Comparison of ENCODE assay signal across 8 cellular contexts in the genomic region with DNA sequence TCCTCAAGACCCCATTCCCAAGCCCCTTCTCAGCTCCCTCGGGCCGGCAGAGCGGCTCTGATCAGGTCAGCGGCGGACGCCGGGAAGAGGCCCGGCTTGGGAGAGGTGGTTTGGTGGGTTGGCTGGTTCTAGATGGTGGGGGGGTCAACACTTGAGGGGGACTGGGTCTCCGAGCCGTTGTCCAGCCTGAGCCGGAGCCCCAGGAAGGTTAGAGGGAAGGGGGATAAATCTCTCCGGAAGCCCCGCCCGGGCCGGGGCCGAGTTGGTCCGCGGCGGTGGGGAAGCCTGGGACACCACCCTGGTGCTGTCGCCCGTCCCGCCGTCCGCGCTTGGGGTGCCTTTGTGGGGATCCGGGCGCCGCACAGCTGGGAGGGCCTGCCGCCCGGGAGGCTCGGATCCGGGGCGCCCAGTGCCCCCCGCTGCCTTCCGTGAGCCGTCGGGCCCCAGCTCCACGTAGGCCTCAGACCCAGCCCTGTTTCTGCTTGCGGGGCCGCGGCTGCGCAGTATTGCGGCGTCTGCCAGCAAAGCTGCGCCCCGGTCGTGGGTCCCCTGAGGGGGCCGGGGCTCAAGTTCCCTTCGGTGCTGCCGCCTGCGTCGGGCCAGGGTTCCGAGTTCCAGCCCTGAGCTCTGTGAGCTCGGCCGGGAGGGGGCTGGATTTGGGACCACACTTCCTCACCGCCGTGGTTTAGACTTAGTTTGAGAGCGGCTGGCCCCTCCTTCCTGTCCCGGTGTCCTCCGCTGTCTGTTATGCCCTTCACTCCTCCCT. TPM values are rescaled to one million over a fixed set of nuclear protein-coding genes. Genes with fewer than 3 reads are reported as not detected.
A peak's percentile ranks its signal among the peaks of the same experiment; 100 is the strongest.
DNase-seq lines count a peak whose midpoint lies in the region; ATAC-seq and TF ChIP-seq lines count a peak whose summit lies in the region.

No MANE protein-coding gene starts in this region.

- intact Hi-C loops in Calu3 (cut with micrococcal nuclease; ENCODE audit: unreplicated experiment) = loop anchor here (5.0 kb wide), 1 partner anchor 79 kb away; no protein-coding TSS in a partner anchor

- peak overlapping the region; percentile 96 for H3K4ac ChIP-seq in trophoblast cell (ENCODE audit: low read depth, low read length)

- H3K27me3 ChIP-seq in gastroesophageal sphincter (no peaks in the 10 kb centered on the region), trophoblast cell (ENCODE audit: insufficient read depth, low read length) (no peaks in the 10 kb centered on the region)

- ATAC-seq in GM21717 (IDR thresholded peaks at IDR 0.05; ENCODE audit: unreplicated experiment) = peak; percentile 61
- ATAC-seq in activated T-helper 17 cell treated with anti-CD3 and anti-CD28 coated beads, Interleukin-2, amount 50 U/mL, for 72 hours (replicated peaks) = peak; percentile 67
- ATAC-seq in gastroesophageal sphincter = peak; percentile 74

- H3K27me3 Mint-ChIP-seq in Calu3 (ENCODE audit: unreplicated experiment) = no peaks in the 10 kb centered on the region
- no peaks in the 10 kb centered on the region for H3K27me3 Mint-ChIP-seq in activated T-helper 17 cell treated with anti-CD3 and anti-CD28 coated beads, Interleukin-2, amount 50 U/mL, for 72 hours

- H3K4me1 Mint-ChIP-seq in Calu3 (ENCODE audit: low read depth, unreplicated experiment) = peaks cover 27% of the 10 kb centered on the region
- peaks cover 16% of the 10 kb centered on the region for H3K4me1 Mint-ChIP-seq in activated T-helper 17 cell treated with anti-CD3 and anti-CD28 coated beads, Interleukin-2, amount 50 U/mL, for 72 hours

- peak overlapping the region; percentile 99 for H4K8ac ChIP-seq in trophoblast cell (ENCODE audit: low read depth, low read length)

- H2AFZ ChIP-seq in trophoblast cell (ENCODE audit: insufficient read depth, low read length, poor library complexity) = peak overlapping the region; percentile 82

- H3K4me3 ChIP-seq in LNCaP clone FGC (ENCODE audit: low read depth, low read length) (peak overlapping the region; percentile 80), gastroesophageal sphincter (peak overlapping the region; percentile 75 to 94), trophoblast cell (ENCODE audit: low read depth, low read length) (peak overlapping the region; percentile 77)

- H3K14ac ChIP-seq in trophoblast cell (ENCODE audit: low read length) = peak overlapping the region; percentile 99

- peak; percentile 72 for DNase-seq in Calu3
- DNase-seq in LNCaP clone FGC (ENCODE audit: low read depth) = no peak
- peak; percentile 68 to 70 for DNase-seq in trophoblast cell
- DNase-seq in ureter (ENCODE audit: low spot score) = peak; percentile 76
- no peak for DNase-seq in kidney glomerular epithelial cell (lab: John Stamatoyannopoulos, UW)

- peak overlapping the region; percentile 98 for H3K9ac ChIP-seq in trophoblast cell (ENCODE audit: low read length)

- TF ChIP-seq CTCF in Calu3 (IDR thresholded peaks at IDR 0.05; ENCODE audit: unreplicated experiment) (no peak), LNCaP clone FGC (IDR thresholded peaks at IDR 0.05; ENCODE audit: control insufficient read depth, extremely low read depth, insufficient read depth) (no peak), gastroesophageal sphincter (IDR thresholded peaks at IDR 0.05) (peak in 2 of 4 experiments; percentile 12 to 18)

- H3K4me3 Mint-ChIP-seq in Calu3 (ENCODE audit: low read depth, unreplicated experiment) = peak overlapping the region; percentile 89
- H3K4me3 Mint-ChIP-seq in activated T-helper 17 cell treated with anti-CD3 and anti-CD28 coated beads, Interleukin-2, amount 50 U/mL, for 72 hours = peak overlapping the region; percentile 93

- CTCF ChIA-PET in Calu3 (lab: Charles Lee) = interaction anchor here (0.7 to 1.2 kb wide), 6 partner anchors 12 to 795 kb away, joined by 3 to 9 read pairs (median 4); no protein-coding TSS in a partner anchor

- H3K9me3 ChIP-seq in gastroesophageal sphincter (no peaks in the 10 kb centered on the region), trophoblast cell (ENCODE audit: insufficient read depth, low read depth, low read length) (no peaks in the 10 kb centered on the region)

- peak overlapping the region; percentile 100 for H4K12ac ChIP-seq in trophoblast cell (ENCODE audit: low read depth, low read length)

- no peaks in the 10 kb centered on the region for H3K9me3 Mint-ChIP-seq in Calu3 (ENCODE audit: low read depth, unreplicated experiment)
- H3K9me3 Mint-ChIP-seq in activated T-helper 17 cell treated with anti-CD3 and anti-CD28 coated beads, Interleukin-2, amount 50 U/mL, for 72 hours = no peaks in the 10 kb centered on the region

- peak overlapping the region; percentile 97 for H4K91ac ChIP-seq in trophoblast cell (ENCODE audit: low read depth, low read length)

- H3K27ac ChIP-seq in gastroesophageal sphincter (peak overlapping the region; percentile 98 to 100 (median 100)), trophoblast cell (ENCODE audit: low read depth, low read length) (peak overlapping the region; percentile 92)

- H3K36me3 ChIP-seq in gastroesophageal sphincter = peaks cover 0 to 19% of the 10 kb centered on the region in 2 donors
- peaks cover 2 to 10% of the 10 kb centered on the region in 2 experiments for H3K36me3 ChIP-seq in trophoblast cell (ENCODE audit: control insufficient read depth in 1 of 2, insufficient read depth in 2 of 2, low read length in 2 of 2)

- H3K4me1 ChIP-seq in gastroesophageal sphincter (peaks cover 0 to 48% (median 33%) of the 10 kb centered on the region in 3 donors), trophoblast cell (ENCODE audit: control insufficient read depth in 1 of 2, insufficient read depth in 2 of 2, low read length in 2 of 2) (peaks cover 13 to 22% of the 10 kb centered on the region in 2 experiments)

- TF ChIP-seq EP300 in gastroesophageal sphincter (IDR thresholded peaks at IDR 0.05) = no peak

- no TSS peak for BruUV-seq in Calu3 (replicated peaks; lab: Mats Ljungman, UMichigan)

- TF ChIP-seq POLR2A in gastroesophageal sphincter (IDR thresholded peaks at IDR 0.05) = peak; percentile 48 to 70

- 0% methylated on average over 1 of the region's 60 CpGs; no CpG with 5 or more reads in 1 of the 2 donors for WGBS in gastroesophageal sphincter (ENCODE audit: low coverage in 1 of 2), 2 donors
- WGBS in trophoblast cell (ENCODE audit: extremely low coverage, insufficient coverage, insufficient read length) = no CpG with 5 or more reads among the region's 60 CpGs

- H2BK120ac ChIP-seq in trophoblast cell (ENCODE audit: insufficient read depth, low read length, poor library complexity) = peak overlapping the region; percentile 96

- H3K18ac ChIP-seq in trophoblast cell (ENCODE audit: low read length) = peak overlapping the region; percentile 96

- peaks cover 43% of the 10 kb centered on the region for H3K36me3 Mint-ChIP-seq in Calu3 (ENCODE audit: insufficient read depth, unreplicated experiment)
- H3K36me3 Mint-ChIP-seq in activated T-helper 17 cell treated with anti-CD3 and anti-CD28 coated beads, Interleukin-2, amount 50 U/mL, for 72 hours (ENCODE audit: low read depth) = peaks cover 44% of the 10 kb centered on the region

- no peak overlapping the region for H2BK12ac ChIP-seq in trophoblast cell (ENCODE audit: low read length)

- H2AK5ac ChIP-seq in trophoblast cell (ENCODE audit: low read length) = peak overlapping the region; percentile 80

- H3K27ac Mint-ChIP-seq in Calu3 (ENCODE audit: unreplicated experiment) = peak overlapping the region; percentile 81
- peak overlapping the region; percentile 92 for H3K27ac Mint-ChIP-seq in activated T-helper 17 cell treated with anti-CD3 and anti-CD28 coated beads, Interleukin-2, amount 50 U/mL, for 72 hours

- H3K79me2 ChIP-seq in trophoblast cell (ENCODE audit: control insufficient read depth, insufficient read depth, low read length, poor library complexity) = peaks cover 12% of the 10 kb centered on the region

- no peak overlapping the region for H3K23ac ChIP-seq in trophoblast cell (ENCODE audit: low read length)

- H3K79me1 ChIP-seq in trophoblast cell (ENCODE audit: low read length) = peaks cover 12% of the 10 kb centered on the region

- peak overlapping the region; percentile 97 for H3K4me2 ChIP-seq in trophoblast cell (ENCODE audit: low read length)

- peak overlapping the region; percentile 96 for H2BK5ac ChIP-seq in trophoblast cell (ENCODE audit: low read depth, low read length, poor library complexity)

RNA-seq across cellular contexts. Expression of gene TRIM52, which starts 0.6 kb away (rescaled TPM):
- total RNA-seq in Calu3 (2022) (14.8 and 14.9 TPM in 2 replicates), gastroesophageal sphincter (10 to 100 TPM; 15.9 to 34.7 (median 22.2) TPM), ureter (22.5 TPM)
- 10 to 100 TPM; 14.3 to 19.4 TPM for total RNA-seq in activated T-helper 17 cell treated with anti-CD3 and anti-CD28 coated beads, Interleukin-2, amount 50 U/mL, for 72 hours
- polyA plus RNA-seq in trophoblast cell (2013) = 2.8 and 3.3 TPM in 2 replicates

RNA-seq across cellular contexts. Expression of gene RACK1, which starts 17.8 kb away (rescaled TPM):
- total RNA-seq in Calu3 (2022) (1,679 and 1,946 TPM in 2 replicates), gastroesophageal sphincter (1,000 to 10,000 TPM; 1,300 to 1,812 (median 1,580) TPM), ureter (1,824 TPM)
- total RNA-seq in activated T-helper 17 cell treated with anti-CD3 and anti-CD28 coated beads, Interleukin-2, amount 50 U/mL, for 72 hours = 1,000 to 10,000 TPM; 2,150 to 2,706 TPM
- 2,172 and 2,251 TPM in 2 replicates for polyA plus RNA-seq in trophoblast cell (2013)

RNA-seq across cellular contexts. Expression of gene TRIM41, which starts 38.4 kb away (rescaled TPM):
- 33.5 and 34.2 TPM in 2 replicates for total RNA-seq in Calu3 (2022)
- 10 to 100 TPM; 27.1 to 30.8 TPM for total RNA-seq in activated T-helper 17 cell treated with anti-CD3 and anti-CD28 coated beads, Interleukin-2, amount 50 U/mL, for 72 hours
- total RNA-seq in gastroesophageal sphincter = 10 to 100 TPM in 3 of 4 donors, 1 to 10 TPM in 1; 9.7 to 17.6 (median 12.1) TPM
- polyA plus RNA-seq in trophoblast cell (2013) = 16.4 and 16.9 TPM in 2 replicates
- 34.5 TPM for total RNA-seq in ureter

RNA-seq across cellular contexts. Expression of gene TRIM7, which starts 56.5 kb away (rescaled TPM):
- total RNA-seq in Calu3 (2022) = 1.8 and 2.4 TPM in 2 replicates
- 1 to 10 TPM; 2.7 to 5.9 TPM for total RNA-seq in activated T-helper 17 cell treated with anti-CD3 and anti-CD28 coated beads, Interleukin-2, amount 50 U/mL, for 72 hours
- total RNA-seq in gastroesophageal sphincter = 10 to 100 TPM in 1 of 4 donors, 1 to 10 TPM in 3; 3.0 to 11.0 (median 4.7) TPM
- 0.04 and 0.07 TPM in 2 replicates for polyA plus RNA-seq in trophoblast cell (2013)
- total RNA-seq in ureter = 3.0 TPM

Comparison
In these comparisons a context has a peak if more than half of its experiments do, and no peak if none do; other contexts are left out.
1. DNase-seq: peak in Calu3 (single experiment), trophoblast cell (2 of 2) and ureter (single experiment); none in LNCaP clone FGC (single experiment) and kidney glomerular epithelial cell (single experiment).
2. Peak in every context shown above with its lines, with median percentiles within 50 percentile points of each other: ATAC-seq and H3K4me3 ChIP-seq.